In genomic region chr18:34772887-34773286, GRCh38 we compare ENCODE assay signal across 12 cellular contexts.
DNase-seq lines count a peak whose midpoint lies in the region; ATAC-seq and TF ChIP-seq lines count a peak whose summit lies in the region.
"Had no signal": no experiment of that assay in that cellular context is flagged by ENCODE, and none has a peak within 500 bp of the region (broad histone marks: within the 10 kb centered on the region; RNA-seq: fewer than 3 reads in every experiment).

No MANE protein-coding gene starts in this region.

- H3K27ac ChIP-seq in esophagus muscularis mucosa (replicated peaks in 1 of 4): peak overlapping the region; percentile 59 to 76 (median 68)
- H3K27ac ChIP-seq in muscle layer of duodenum (ENCODE audit: low read length): peak overlapping the region; percentile 64
- H3K27ac ChIP-seq: neutrophil, PC-9 had no signal

- ATAC-seq in HG02759 (IDR thresholded peaks at IDR 0.05; ENCODE audit: unreplicated experiment) (no peak), HG02798 (IDR thresholded peaks at IDR 0.05; ENCODE audit: poor library complexity, unreplicated experiment) (no peak)

- H3K27me3 ChIP-seq in esophagus muscularis mucosa: no peaks in the 10 kb centered on the region
- H3K27me3 ChIP-seq in muscle layer of duodenum (ENCODE audit: low read depth, low read length): no peaks in the 10 kb centered on the region
- H3K27me3 ChIP-seq: neutrophil had no signal

- H3K4me3 ChIP-seq in AG10803 (ENCODE audit: low read length) (no peak overlapping the region), esophagus muscularis mucosa (no peak overlapping the region), muscle layer of duodenum (ENCODE audit: low read depth in 1 of 2, low read length in 2 of 2) (no peak overlapping the region)
- H3K4me3 ChIP-seq: PC-9 had no signal

- TF ChIP-seq CTCF in AG10803 (conservative IDR thresholded peaks at IDR 0.05; ENCODE audit: low read length) (no peak), esophagus muscularis mucosa (IDR thresholded peaks at IDR 0.05) (no peak)

- DNase-seq in AG10803 (ENCODE audit: low read depth) (peak; percentile 30), OCI-M1 (lab: John Stamatoyannopoulos, UW) (peak; percentile 81), esophagus muscularis mucosa (ENCODE audit: extremely low spot score) (no peak), germinal center (ENCODE audit: low spot score) (no peak), NCI-H446 treated with DMSO at 0.1 percent for 48 hours (lab: John Stamatoyannopoulos, UW) (no peak)
- DNase-seq: immature natural killer cell, NCI-H1694 treated with DMSO at 0.1 percent for 48 hours, PC-9 had no signal

- intact Hi-C loops in esophagus muscularis mucosa (cut with DNase I): loop anchor here (5.0 kb wide), 2 partner anchors 66 to 111 kb away; no protein-coding TSS in a partner anchor

- H3K4me1 ChIP-seq in esophagus muscularis mucosa: peaks cover 22 to 34% (median 24%) of the 10 kb centered on the region in 4 donors
- H3K4me1 ChIP-seq in muscle layer of duodenum (ENCODE audit: control insufficient read depth in 1 of 2, insufficient read depth in 2 of 2, low read length in 2 of 2): peaks cover 8 to 12% of the 10 kb centered on the region in 2 donors

- 40% methylated on average over 2 of the region's 2 CpGs for WGBS in esophagus muscularis mucosa

- H3K9me3 ChIP-seq in esophagus muscularis mucosa (no peaks in the 10 kb centered on the region), muscle layer of duodenum (ENCODE audit: control insufficient read depth in 1 of 2, low read length in 2 of 2) (no peaks in the 10 kb centered on the region)
- H3K9me3 ChIP-seq: neutrophil had no signal

- TF ChIP-seq POLR2A in esophagus muscularis mucosa (IDR thresholded peaks at IDR 0.05; ENCODE audit: low read depth): no peak

- TF ChIP-seq EP300 in esophagus muscularis mucosa (IDR thresholded peaks at IDR 0.05): no peak

- peaks cover 0 to 12% (median 4%) of the 10 kb centered on the region in 4 donors for H3K36me3 ChIP-seq in esophagus muscularis mucosa
- peaks cover 0 to 4% of the 10 kb centered on the region in 2 donors for H3K36me3 ChIP-seq in muscle layer of duodenum (ENCODE audit: control insufficient read depth in 1 of 2, insufficient read depth in 2 of 2, low read length in 2 of 2)
- H3K36me3 ChIP-seq: neutrophil had no signal

Comparison
In these comparisons a context has a peak if more than half of its experiments do, and no peak if none do; other contexts are left out.
1. DNase-seq: peak in AG10803 (single experiment) and OCI-M1 (single experiment); none in esophagus muscularis mucosa (single experiment), germinal center (single experiment) and NCI-H446 treated with DMSO at 0.1 percent for 48 hours (single experiment).